Comparison of ENCODE assay signal across 11 cellular contexts in the genomic region with DNA sequence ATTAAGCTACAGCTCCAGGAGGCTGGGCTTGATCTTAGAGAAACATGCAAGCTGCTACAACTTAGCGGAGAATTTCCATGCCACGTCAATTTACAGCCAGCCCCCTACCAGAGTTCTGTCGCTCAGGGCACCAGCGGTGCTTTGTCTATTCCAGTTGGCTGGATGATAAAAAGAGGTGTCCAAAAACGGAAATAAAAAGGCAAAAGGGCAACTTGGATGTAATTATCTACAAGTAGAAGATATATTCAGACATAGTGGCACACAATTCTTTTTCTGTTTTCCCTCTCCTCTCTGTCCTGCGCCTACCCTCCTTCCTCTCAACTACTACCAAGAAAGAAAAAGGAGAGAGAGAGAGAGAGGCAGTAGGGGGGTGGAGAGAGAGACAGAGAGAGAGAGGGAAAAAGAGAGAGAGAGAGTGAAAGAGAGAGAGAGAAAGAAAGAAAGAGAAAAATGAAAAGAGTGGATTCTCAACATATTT. TPM values are rescaled to one million over a fixed set of nuclear protein-coding genes. Genes with fewer than 3 reads are reported as not detected.
DNase-seq lines count a peak whose midpoint lies in the region; ATAC-seq and TF ChIP-seq lines count a peak whose summit lies in the region.
"Had no signal": no experiment of that assay in that cellular context is flagged by ENCODE, and none has a peak within 500 bp of the region (broad histone marks: within the 10 kb centered on the region; RNA-seq: fewer than 3 reads in every experiment).

No MANE protein-coding gene starts in this region.

- no peaks in the 10 kb centered on the region for H3K27me3 ChIP-seq in GM23338 (ENCODE audit: insufficient read depth)

- H3K4me2 ChIP-seq in GM23338 = peak overlapping the region; percentile 67

- H4K20me1 ChIP-seq in GM23338 (replicated peaks; ENCODE audit: insufficient read depth) = no peaks in the 10 kb centered on the region

- H3K4me3 Mint-ChIP-seq in GM23338 = peak overlapping the region; percentile 61
- H3K4me3 Mint-ChIP-seq: stimulated activated naive CD8-positive, alpha-beta T cell treated with anti-CD3 and anti-CD28 coated beads, Interleukin-15, Interleukin-2, amounts not matched to agents 100 ng/mL and 50 ng/mL, for 24 hours had no signal

- peak; percentile 60 for DNase-seq in GM23338 (ENCODE audit: low spot score)
- DNase-seq in iris pigment epithelial cell (ENCODE audit: low read depth) = peak; percentile 81
- no peak for DNase-seq in Kasumi-1 (lab: John Stamatoyannopoulos, UW)
- DNase-seq in activated gamma-delta T cell (lab: John Stamatoyannopoulos, UW) = no peak
- DNase-seq: activated CD8-positive, alpha-beta memory T cell treated with anti-CD3 and anti-CD28 coated beads, Interleukin-2, amount 50 U/mL, for 4 hours; NCI-H524 treated with DMSO at 0.1 percent for 48 hours had no signal

- H3K79me2 ChIP-seq in GM23338 (replicated peaks; ENCODE audit: insufficient read depth) = no peaks in the 10 kb centered on the region

- ATAC-seq in GM23338 (peak; percentile 84), GM21360 (IDR thresholded peaks at IDR 0.05; ENCODE audit: unreplicated experiment) (no peak), GM21390 (IDR thresholded peaks at IDR 0.05; ENCODE audit: unreplicated experiment) (no peak)

- peaks cover 26% of the 10 kb centered on the region; the same call in 2 of the 3 replicates for H3K4me1 Mint-ChIP-seq in GM23338

- H3K4me3 ChIP-seq in GM23338 = peak overlapping the region; percentile 43
- H3K4me3 ChIP-seq in skin epidermis = peak overlapping the region in 6 of 7 experiments; percentile 3 to 32 (median 18)

- H3K27me3 Mint-ChIP-seq in GM23338 (ENCODE audit: insufficient read depth, low read depth, poor library complexity) = no peaks in the 10 kb centered on the region

- H3K27ac ChIP-seq in GM23338 (ENCODE audit: low read depth) (no peak overlapping the region), cingulate gyrus (ENCODE audit: low read depth, low read length) (peak overlapping the region; percentile 96), skin epidermis (peak overlapping the region in 18 of 21 experiments; percentile 2 to 84 (median 62))

- H3K36me3 ChIP-seq in GM23338 (ENCODE audit: insufficient read depth) = no peaks in the 10 kb centered on the region

- no peaks in the 10 kb centered on the region for H3K9me2 ChIP-seq in GM23338 (ENCODE audit: insufficient read depth)

- no peak for TF ChIP-seq CTCF in GM23338 (conservative IDR thresholded peaks at IDR 0.05; ENCODE audit: low read depth in 2 of 2)

- H3K27ac Mint-ChIP-seq in GM23338 = peak overlapping the region; percentile 78
- H3K27ac Mint-ChIP-seq: stimulated activated naive CD8-positive, alpha-beta T cell treated with anti-CD3 and anti-CD28 coated beads, Interleukin-15, Interleukin-2, amounts not matched to agents 100 ng/mL and 50 ng/mL, for 24 hours had no signal

- peaks cover 37% of the 10 kb centered on the region for H3K4me1 ChIP-seq in GM23338 (ENCODE audit: insufficient read depth)

- no peaks in the 10 kb centered on the region for H3K36me3 Mint-ChIP-seq in GM23338 (ENCODE audit: low read depth)

- H2AFZ ChIP-seq in GM23338 = peak overlapping the region; percentile 14; the same call in 1 of the 2 replicates

- H3K9me3 Mint-ChIP-seq in GM23338 = no peaks in the 10 kb centered on the region
- H3K9me3 Mint-ChIP-seq: stimulated activated naive CD8-positive, alpha-beta T cell treated with anti-CD3 and anti-CD28 coated beads, Interleukin-15, Interleukin-2, amounts not matched to agents 100 ng/mL and 50 ng/mL, for 24 hours had no signal

- H3F3A ChIP-seq in GM23338 (replicated peaks; ENCODE audit: low read depth) = no peaks in the 10 kb centered on the region

TF ChIP-seq in GM23338, 12 proteins besides CTCF, POLR2A, EP300 and RAD21 (continues in another document):
- TF ChIP-seq ZNF114 (CRISPR knock-in tag; IDR thresholded peaks at IDR 0.05) (no peak), EZH2 (IDR thresholded peaks at IDR 0.05; ENCODE audit: low read depth, unreplicated experiment) (no peak), CREB1 (CRISPR knock-in tag; IDR thresholded peaks at IDR 0.05; ENCODE audit: low read depth) (no peak), EZH2phosphoT487 (IDR thresholded peaks at IDR 0.05; ENCODE audit: unreplicated experiment) (no peak), POLR2AphosphoS5 (IDR thresholded peaks at IDR 0.05; ENCODE audit: low read depth) (no peak), ZNF331 (CRISPR knock-in tag; IDR thresholded peaks at IDR 0.05; ENCODE audit: low read depth) (no peak), STAT1 (IDR thresholded peaks at IDR 0.05; ENCODE audit: unreplicated experiment) (no peak)
- TF ChIP-seq, protein P1, sequence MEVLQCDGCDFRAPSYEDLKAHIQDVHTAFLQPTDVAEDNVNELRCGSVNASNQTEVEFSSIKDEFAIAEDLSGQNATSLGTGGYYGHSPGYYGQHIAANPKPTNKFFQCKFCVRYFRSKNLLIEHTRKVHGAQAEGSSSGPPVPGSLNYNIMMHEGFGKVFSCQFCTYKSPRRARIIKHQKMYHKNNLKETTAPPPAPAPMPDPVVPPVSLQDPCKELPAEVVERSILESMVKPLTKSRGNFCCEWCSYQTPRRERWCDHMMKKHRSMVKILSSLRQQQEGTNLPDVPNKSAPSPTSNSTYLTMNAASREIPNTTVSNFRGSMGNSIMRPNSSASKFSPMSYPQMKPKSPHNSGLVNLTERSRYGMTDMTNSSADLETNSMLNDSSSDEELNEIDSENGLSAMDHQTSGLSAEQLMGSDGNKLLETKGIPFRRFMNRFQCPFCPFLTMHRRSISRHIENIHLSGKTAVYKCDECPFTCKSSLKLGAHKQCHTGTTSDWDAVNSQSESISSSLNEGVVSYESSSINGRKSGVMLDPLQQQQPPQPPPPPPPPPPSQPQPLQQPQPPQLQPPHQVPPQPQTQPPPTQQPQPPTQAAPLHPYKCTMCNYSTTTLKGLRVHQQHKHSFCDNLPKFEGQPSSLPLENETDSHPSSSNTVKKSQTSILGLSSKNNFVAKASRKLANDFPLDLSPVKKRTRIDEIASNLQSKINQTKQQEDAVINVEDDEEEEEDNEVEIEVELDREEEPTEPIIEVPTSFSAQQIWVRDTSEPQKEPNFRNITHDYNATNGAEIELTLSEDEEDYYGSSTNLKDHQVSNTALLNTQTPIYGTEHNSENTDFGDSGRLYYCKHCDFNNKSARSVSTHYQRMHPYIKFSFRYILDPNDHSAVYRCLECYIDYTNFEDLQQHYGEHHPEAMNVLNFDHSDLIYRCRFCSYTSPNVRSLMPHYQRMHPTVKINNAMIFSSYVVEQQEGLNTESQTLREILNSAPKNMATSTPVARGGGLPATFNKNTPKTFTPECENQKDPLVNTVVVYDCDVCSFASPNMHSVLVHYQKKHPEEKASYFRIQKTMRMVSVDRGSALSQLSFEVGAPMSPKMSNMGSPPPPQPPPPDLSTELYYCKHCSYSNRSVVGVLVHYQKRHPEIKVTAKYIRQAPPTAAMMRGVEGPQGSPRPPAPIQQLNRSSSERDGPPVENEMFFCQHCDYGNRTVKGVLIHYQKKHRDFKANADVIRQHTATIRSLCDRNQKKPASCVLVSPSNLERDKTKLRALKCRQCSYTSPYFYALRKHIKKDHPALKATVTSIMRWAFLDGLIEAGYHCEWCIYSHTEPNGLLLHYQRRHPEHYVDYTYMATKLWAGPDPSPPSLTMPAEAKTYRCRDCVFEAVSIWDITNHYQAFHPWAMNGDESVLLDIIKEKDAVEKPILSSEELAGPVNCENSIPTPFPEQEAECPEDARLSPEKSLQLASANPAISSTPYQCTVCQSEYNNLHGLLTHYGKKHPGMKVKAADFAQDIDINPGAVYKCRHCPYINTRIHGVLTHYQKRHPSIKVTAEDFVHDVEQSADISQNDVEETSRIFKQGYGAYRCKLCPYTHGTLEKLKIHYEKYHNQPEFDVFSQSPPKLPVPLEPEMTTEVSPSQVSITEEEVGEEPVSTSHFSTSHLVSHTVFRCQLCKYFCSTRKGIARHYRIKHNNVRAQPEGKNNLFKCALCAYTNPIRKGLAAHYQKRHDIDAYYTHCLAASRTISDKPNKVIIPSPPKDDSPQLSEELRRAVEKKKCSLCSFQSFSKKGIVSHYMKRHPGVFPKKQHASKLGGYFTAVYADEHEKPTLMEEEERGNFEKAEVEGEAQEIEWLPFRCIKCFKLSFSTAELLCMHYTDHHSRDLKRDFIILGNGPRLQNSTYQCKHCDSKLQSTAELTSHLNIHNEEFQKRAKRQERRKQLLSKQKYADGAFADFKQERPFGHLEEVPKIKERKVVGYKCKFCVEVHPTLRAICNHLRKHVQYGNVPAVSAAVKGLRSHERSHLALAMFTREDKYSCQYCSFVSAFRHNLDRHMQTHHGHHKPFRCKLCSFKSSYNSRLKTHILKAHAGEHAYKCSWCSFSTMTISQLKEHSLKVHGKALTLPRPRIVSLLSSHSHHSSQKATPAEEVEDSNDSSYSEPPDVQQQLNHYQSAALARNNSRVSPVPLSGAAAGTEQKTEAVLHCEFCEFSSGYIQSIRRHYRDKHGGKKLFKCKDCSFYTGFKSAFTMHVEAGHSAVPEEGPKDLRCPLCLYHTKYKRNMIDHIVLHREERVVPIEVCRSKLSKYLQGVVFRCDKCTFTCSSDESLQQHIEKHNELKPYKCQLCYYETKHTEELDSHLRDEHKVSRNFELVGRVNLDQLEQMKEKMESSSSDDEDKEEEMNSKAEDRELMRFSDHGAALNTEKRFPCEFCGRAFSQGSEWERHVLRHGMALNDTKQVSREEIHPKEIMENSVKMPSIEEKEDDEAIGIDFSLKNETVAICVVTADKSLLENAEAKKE (CRISPR knock-in tag; IDR thresholded peaks at IDR 0.05) = no peak

RNA-seq across cellular contexts. Expression of a gene that starts 0.4 kb away (rescaled TPM):
- 0.42 and 1.0 TPM in 2 replicates for total RNA-seq in GM23338 (2014; rRNA removed; shearing (Covaris generic))
- 2.1 and 3.6 TPM in 2 replicates for polyA plus RNA-seq in GM23338 (2016; fragmentation: Nextera tagmentation; extraction: Ambion mirVana)

RNA-seq across cellular contexts. Expression of a gene that starts 29.4 kb away (rescaled TPM):
- 48.2 and 49.1 TPM in 2 replicates for total RNA-seq in GM23338 (2014; rRNA removed; shearing (Covaris generic))
- 11.9 and 13.7 TPM in 2 replicates for polyA plus RNA-seq in GM23338 (2016; fragmentation: Nextera tagmentation; extraction: Ambion mirVana)

Comparison
In these comparisons a context has a peak if more than half of its experiments do, and no peak if none do; other contexts are left out.
1. DNase-seq: peak in GM23338 (single experiment) and iris pigment epithelial cell (single experiment); none in Kasumi-1 (0 of 2) and activated gamma-delta T cell (single experiment).